32 cellular contexts compared by ENCODE assay signal in the genomic region with DNA sequence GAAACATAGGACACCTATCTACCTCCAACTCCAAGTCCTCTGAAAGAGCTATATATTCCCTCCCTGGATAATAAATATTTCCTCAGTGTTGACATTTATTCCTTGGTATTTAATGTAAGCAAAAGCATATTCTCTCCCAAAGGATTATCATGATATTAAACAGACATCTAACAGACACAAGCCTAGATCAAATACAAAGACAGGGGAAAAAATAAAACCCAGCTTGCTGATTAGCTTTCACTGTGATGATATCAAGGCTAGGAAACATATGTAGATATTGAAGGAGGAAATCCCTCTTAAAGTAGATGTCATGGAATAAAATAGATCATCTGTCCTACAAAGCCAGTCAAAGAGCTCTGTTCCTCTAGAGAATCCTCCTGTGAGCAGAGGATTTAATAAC.
"Had no signal": no experiment of that assay in that cellular context is flagged by ENCODE, and none has a peak within 500 bp of the region (broad histone marks: within the 10 kb centered on the region; RNA-seq: fewer than 3 reads in every experiment).

No MANE protein-coding gene starts in this region.

- DNase-seq: activated B cell treated with CpG ODN at 0.5 μM for 24 hours; activated CD4-positive, alpha-beta memory T cell treated with anti-CD3 and anti-CD28 coated beads for 36 hours; activated CD4-positive, alpha-beta memory T cell treated with anti-CD3 and anti-CD28 coated beads, Interleukin-2, amount 10 ng/mL, durations not matched to agents 7 days and 5 days; activated CD4-positive, alpha-beta T cell treated with anti-CD3 and anti-CD28 coated beads for 1 hour; activated CD4-positive, alpha-beta T cell treated with anti-CD3 and anti-CD28 coated beads for 36 hours; activated CD4-positive, alpha-beta T cell treated with anti-CD3 and anti-CD28 coated beads for 4 hours; activated CD4-positive, alpha-beta T cell treated with anti-CD3 and anti-CD28 coated beads for 48 hours; activated CD4-positive, alpha-beta T cell treated with anti-CD3 and anti-CD28 coated beads, Interleukin-2, amount 10 ng/mL, durations not matched to agents 24 days and 14 days; activated CD4-positive, alpha-beta T cell treated with anti-CD3 and anti-CD28 coated beads, Interleukin-2, amount 10 ng/mL, durations not matched to agents 7 days and 5 days; activated CD4-positive, alpha-beta T cell treated with anti-CD3 and anti-CD28 coated beads, Interleukin-2, amount 50 U/mL, for 1 hour; activated CD4-positive, alpha-beta T cell treated with anti-CD3 and anti-CD28 coated beads, Interleukin-2, amount 50 U/mL, for 4 hours; activated CD4-positive, alpha-beta T cell treated with anti-CD3 and anti-CD28 coated beads, Interleukin-2, amount 50 U/mL, for 48 hours; activated CD4-positive, CD25-positive, alpha-beta regulatory T cell; activated CD4-positive, CD25-positive, alpha-beta regulatory T cell treated with anti-CD3 and anti-CD28 coated beads, Interleukin-2, amount 50 U/mL, for 72 hours; activated CD8-positive, alpha-beta memory T cell treated with anti-CD3 and anti-CD28 coated beads for 24 hours; activated CD8-positive, alpha-beta memory T cell treated with anti-CD3 and anti-CD28 coated beads, Interleukin-2, amount 10 ng/mL, durations not matched to agents 7 days and 5 days; activated CD8-positive, alpha-beta memory T cell treated with anti-CD3 and anti-CD28 coated beads, Interleukin-2, amount 50 U/mL, for 4 hours; activated CD8-positive, alpha-beta memory T cell treated with anti-CD3 and anti-CD28 coated beads, Interleukin-2, amount 50 U/mL, for 48 hours; activated CD8-positive, alpha-beta T cell treated with anti-CD3 and anti-CD28 coated beads for 36 hours; activated CD8-positive, alpha-beta T cell treated with anti-CD3 and anti-CD28 coated beads, Interleukin-2, amount 10 ng/mL, durations not matched to agents 7 days and 5 days; activated T-cell treated with anti-CD3 and anti-CD28 coated beads for 4 hours; activated T-cell treated with anti-CD3 and anti-CD28 coated beads, Interleukin-2, amount 50 U/mL, for 1 hour; activated T-cell treated with anti-CD3 and anti-CD28 coated beads, Interleukin-2, amount 50 U/mL, for 24 hours; activated T-cell treated with anti-CD3 and anti-CD28 coated beads, Interleukin-2, amount 50 U/mL, for 4 hours; T-helper 17 cell; T-helper 2 cell; T-helper 9 cell; T1000; WERI-Rb-1 had no signal

- H3K27ac ChIP-seq: VCaP, WERI-Rb-1 had no signal

- H3K36me3 ChIP-seq: WERI-Rb-1 had no signal

- ATAC-seq: activated CD4-positive, alpha-beta T cell treated with anti-CD3 and anti-CD28 coated beads for 36 hours; activated CD4-positive, CD25-positive, alpha-beta regulatory T cell treated with anti-CD3 and anti-CD28 coated beads, Interleukin-2, amount 50 U/mL, for 24 hours; activated CD8-positive, alpha-beta memory T cell treated with anti-CD3 and anti-CD28 coated beads, Interleukin-2, amount 10 ng/mL, durations not matched to agents 7 days and 5 days; activated CD8-positive, alpha-beta T cell treated with anti-CD3 and anti-CD28 coated beads for 36 hours; activated CD8-positive, alpha-beta T cell treated with anti-CD3 and anti-CD28 coated beads, Interleukin-2, amount 10 ng/mL, durations not matched to agents 7 days and 5 days; activated T-cell treated with anti-CD3 and anti-CD28 coated beads, Interleukin-2, amount 50 U/mL, for 4 hours; T-helper 17 cell; WTC11 had no signal
